In genomic region chr16:88118839-88119741, GRCh38 we compare ENCODE assay signal across 8 cellular contexts.
DNase-seq lines count a peak whose midpoint lies in the region; ATAC-seq, FAIRE-seq and TF ChIP-seq lines count a peak whose summit lies in the region.
"Not testable (repeated sequence)": the region's sequence is repeated elsewhere in the genome, so short reads cannot be mapped to it uniquely, and the experiment has no call there.

No MANE protein-coding gene starts in this region.

- TF ChIP-seq EP300 in A549 (IDR thresholded peaks at IDR 0.05) = peak; percentile 66 to 81; a peak in 3 of 5 replicates
- 0 out of 4 replicates have a peak, but pooled peaks of 1 of the 2 experiments have one; percentile 48 for TF ChIP-seq EP300 in HepG2 (IDR thresholded peaks at IDR 0.05; ENCODE audit: low read depth in 2 of 2, low read length in 2 of 2)
- TF ChIP-seq EP300 in HepG2 (CRISPR knock-in tag; IDR thresholded peaks at IDR 0.05; ENCODE audit: borderline replicate concordance) = peak; percentile 42; the same call in 1 of the 2 replicates

- BruUV-seq in HepG2 (replicated peaks; lab: Mats Ljungman, UMichigan) = not testable (repeated sequence)

- H3K9ac ChIP-seq in HepG2 (ENCODE audit: insufficient read depth, low read depth, low read length) = not testable (repeated sequence)

- POLR2A ChIA-PET in A549 (lab: Yijun Ruan, JAX); HepG2 (lab: Yijun Ruan, JAX): not testable (repeated sequence)

- ATAC-seq in A549 (peak; percentile 93 to 94), SK-N-SH treated with all-trans-retinoic acid at 6 μM for 48 hours (peak; percentile 30), foreskin keratinocyte (peak; percentile 46), HepG2 (peak; percentile 60)

- intact Hi-C loops in HepG2 (cut with micrococcal nuclease; ENCODE audit: unreplicated experiment); posterior vena cava (cut with DNase I): not testable (repeated sequence)

- not testable (repeated sequence) for H4K20me1 ChIP-seq in HepG2 (ENCODE audit: insufficient read depth, low read length)

- H3K27me3 ChIP-seq in MG63; bronchial epithelial cell (ENCODE audit: control insufficient read depth, insufficient read depth, low read length); foreskin keratinocyte: not testable (repeated sequence)
- peaks cover 13 to 57% of the 10 kb centered on the region in 2 experiments for H3K27me3 ChIP-seq in HepG2 (ENCODE audit: control insufficient read depth in 1 of 2, insufficient read depth in 2 of 2, low read length in 2 of 2)

- in situ Hi-C loops in HepG2 (cut with HindIII; ENCODE audit: extremely low pct_ligation_motif_present, low pct_unique_long_range_greater_than_20kb) = not testable (repeated sequence)

- TF ChIP-seq CTCF in A549 (IDR thresholded peaks at IDR 0.05); bronchial epithelial cell (IDR thresholded peaks at IDR 0.05; ENCODE audit: insufficient read depth, low read length, severe bottlenecking); foreskin keratinocyte (conservative IDR thresholded peaks at IDR 0.05); HepG2 (CRISPR knock-in tag; IDR thresholded peaks at IDR 0.05): not testable (repeated sequence)

- not testable (repeated sequence) for H3K9me3 ChIP-seq in A549; MG63; HepG2 (ENCODE audit: low read length)

- 24% methylated on average over 24 of the region's 28 CpGs for WGBS in A549 (ENCODE audit: missing lambda C conversion rate)
- 3% methylated on average over 28 of the region's 28 CpGs for WGBS in HepG2 (ENCODE audit: low lambda C conversion rate)

- H2AFZ ChIP-seq in HepG2 (ENCODE audit: low read length) = not testable (repeated sequence)

- not testable (repeated sequence) for H3K36me3 ChIP-seq in MG63; bronchial epithelial cell (ENCODE audit: control insufficient read depth, insufficient read depth, low read length); HepG2 (replicated peaks in 1 of 2; ENCODE audit: control insufficient read depth in 1 of 2, insufficient read depth in 2 of 2, low read length in 2 of 2)

- H3K4me1 ChIP-seq in A549 (peaks cover 18% of the 10 kb centered on the region), HepG2 (ENCODE audit: insufficient read depth, low read length) (peaks cover 29% of the 10 kb centered on the region)
- not testable (repeated sequence) for H3K4me1 ChIP-seq in foreskin keratinocyte

- CTCF ChIA-PET in A549 (lab: Yijun Ruan, JAX); HepG2 (lab: Yijun Ruan, JAX; ENCODE audit: low intra/inter-chr PET ratio, low total read pairs): not testable (repeated sequence)

- H3K27ac ChIP-seq in A549 = peak overlapping the region; percentile 56 to 85
- H3K27ac ChIP-seq in foreskin keratinocyte; HepG2 (ENCODE audit: extremely low read length, insufficient read depth, low read length): not testable (repeated sequence)

- H3K4me2 ChIP-seq in A549 (peak overlapping the region; percentile 75), HepG2 (ENCODE audit: low read depth, low read length) (peak overlapping the region; percentile 46; the same call in 1 of the 2 replicates)

- peak; percentile 16 to 49; a peak in 4 of 5 replicates for TF ChIP-seq RAD21 in A549 (conservative IDR thresholded peaks at IDR 0.05 in 1 of 2, IDR thresholded peaks at IDR 0.05 in 1 of 2)
- TF ChIP-seq RAD21 in HepG2 (CRISPR knock-in tag; IDR thresholded peaks at IDR 0.05) = not testable (repeated sequence)

- FAIRE-seq in A549 (lab: Jason Lieb, UNC) (peak; percentile 99), bronchial epithelial cell (lab: Jason Lieb, UNC) (peak; percentile 99), HepG2 (lab: Jason Lieb, UNC) (peak; percentile 96)

- H3K4me3 ChIP-seq in A549; MG63; bronchial epithelial cell (ENCODE audit: low read depth, low read length): not testable (repeated sequence)
- peak overlapping the region in 1 of 3 experiments; percentile 33; a peak in 2 of 6 replicates for H3K4me3 ChIP-seq in HepG2 (replicated peaks in 1 of 3; ENCODE audit: insufficient read depth in 1 of 3, low read depth in 2 of 3, low read length in 3 of 3)

- not testable (repeated sequence) for H3K79me2 ChIP-seq in HepG2 (ENCODE audit: insufficient read depth, low read length)

- not testable (repeated sequence) for TF ChIP-seq POLR2A in A549 (IDR thresholded peaks at IDR 0.05; ENCODE audit: low read length); HepG2 (IDR thresholded peaks at IDR 0.05; ENCODE audit: insufficient read depth in 1 of 2, low read depth in 2 of 2, low read length in 2 of 2)

- peak; percentile 25 to 90 for DNase-seq in A549 (ENCODE audit: low read depth in 1 of 2, low spot score in 1 of 2)
- peak; percentile 87 for DNase-seq in GM04504 (ENCODE audit: low read depth)
- DNase-seq in MG63 = peak; percentile 59
- DNase-seq in bronchial epithelial cell (ENCODE audit: low read depth) = peak; percentile 82
- DNase-seq in foreskin keratinocyte = peak; percentile 53 to 78
- DNase-seq in HepG2 (ENCODE audit: low spot score) = peak; percentile 76
- DNase-seq in posterior vena cava (ENCODE audit: low spot score) = peak; percentile 81

TF ChIP-seq in A549, 52 proteins besides CTCF, POLR2A, EP300 and RAD21 (continues in another document):
- peak; percentile 33; the same call in 2 of the 3 replicates for TF ChIP-seq SMC3 (IDR thresholded peaks at IDR 0.05)
- TF ChIP-seq BHLHE40 (IDR thresholded peaks at IDR 0.05; ENCODE audit: low read depth, low read length) = peak; percentile 46; the same call in 1 of the 2 replicates
- TF ChIP-seq GATA3 (IDR thresholded peaks at IDR 0.05; ENCODE audit: borderline replicate concordance) = peak; percentile 72
- TF ChIP-seq HES2 (IDR thresholded peaks at IDR 0.05) = peak; percentile 53; the same call in 1 of the 2 replicates
- peak; percentile 92 to 97 for TF ChIP-seq CEBPB (IDR thresholded peaks at IDR 0.05)
- TF ChIP-seq JUNB (IDR thresholded peaks at IDR 0.05) = peak; percentile 83
- peak; percentile 72; the same call in 1 of the 2 replicates for TF ChIP-seq FOSL2 (IDR thresholded peaks at IDR 0.05)
- TF ChIP-seq FOSL2 (CRISPR knock-in tag; IDR thresholded peaks at IDR 0.05) = peak; percentile 92
- peak; percentile 49; the same call in 1 of the 2 replicates for TF ChIP-seq MAX (IDR thresholded peaks at IDR 0.05)
- peak; percentile 80 to 86; a peak in 4 of 5 replicates for TF ChIP-seq JUN (IDR thresholded peaks at IDR 0.05)

TF ChIP-seq in HepG2, 621 proteins besides CTCF, POLR2A, EP300 and RAD21 (continues in another document):
- TF ChIP-seq HMG20A (CRISPR knock-in tag; IDR thresholded peaks at IDR 0.05; ENCODE audit: borderline replicate concordance) = peak; percentile 74; the same call in 1 of the 2 replicates
- TF ChIP-seq ZKSCAN8 (CRISPR knock-in tag; IDR thresholded peaks at IDR 0.05; ENCODE audit: borderline replicate concordance) = peak; percentile 59; the same call in 1 of the 2 replicates
- peak; percentile 85; the same call in 1 of the 2 replicates for TF ChIP-seq FOSL1 (CRISPR knock-in tag; IDR thresholded peaks at IDR 0.05; ENCODE audit: borderline replicate concordance)
- peak; percentile 86; the same call in 1 of the 2 replicates for TF ChIP-seq ETV5 (CRISPR knock-in tag; IDR thresholded peaks at IDR 0.05; ENCODE audit: borderline replicate concordance)
- peak; percentile 89 for TF ChIP-seq GATAD2A (CRISPR knock-in tag; IDR thresholded peaks at IDR 0.05)
- peak; percentile 34; the same call in 1 of the 2 replicates for TF ChIP-seq NR2C2 (CRISPR knock-in tag; IDR thresholded peaks at IDR 0.05; ENCODE audit: borderline replicate concordance)
- TF ChIP-seq SOX6 (IDR thresholded peaks at IDR 0.05) = not testable (repeated sequence)
- peak; percentile 96 for TF ChIP-seq SOX6 (CRISPR knock-in tag; IDR thresholded peaks at IDR 0.05)
- TF ChIP-seq ZGPAT (CRISPR knock-in tag; IDR thresholded peaks at IDR 0.05) = peak; percentile 61; the same call in 1 of the 2 replicates
- TF ChIP-seq SOX13 (IDR thresholded peaks at IDR 0.05) = peak; percentile 90
- peak in 1 of 2 experiments; percentile 93; a peak in 2 of 4 replicates for TF ChIP-seq SOX13 (CRISPR knock-in tag; conservative IDR thresholded peaks at IDR 0.05 in 1 of 2, IDR thresholded peaks at IDR 0.05 in 1 of 2)
- TF ChIP-seq IRF2 (CRISPR knock-in tag; IDR thresholded peaks at IDR 0.05) = 0 out of 2 replicates have a peak, but pooled peaks have one; percentile 28
- TF ChIP-seq ZNF335 (CRISPR knock-in tag; IDR thresholded peaks at IDR 0.05) = 0 out of 2 replicates have a peak, but pooled peaks have one; percentile 30
- peak; percentile 89 for TF ChIP-seq JUNB (CRISPR knock-in tag; IDR thresholded peaks at IDR 0.05; ENCODE audit: borderline replicate concordance)
- peak in 1 of 2 experiments; percentile 82; a peak in 2 of 4 replicates for TF ChIP-seq ATF4 (CRISPR knock-in tag; IDR thresholded peaks at IDR 0.05)
- peak; percentile 21; the same call in 1 of the 2 replicates for TF ChIP-seq MIXL1 (CRISPR knock-in tag; IDR thresholded peaks at IDR 0.05)
- TF ChIP-seq RXRB (CRISPR knock-in tag; IDR thresholded peaks at IDR 0.05; ENCODE audit: borderline replicate concordance) = peak; percentile 49; the same call in 1 of the 2 replicates

Comparison
In these comparisons a context has a peak if more than half of its experiments do, and no peak if none do; other contexts are left out.
1. ATAC-seq: peak in every context shown above with its lines; median percentile 94 in A549; 60 in HepG2; 46 in foreskin keratinocyte; 30 in SK-N-SH treated with all-trans-retinoic acid at 6 μM for 48 hours.